ENCODE assay signal across 8 cellular contexts in the genomic region with DNA sequence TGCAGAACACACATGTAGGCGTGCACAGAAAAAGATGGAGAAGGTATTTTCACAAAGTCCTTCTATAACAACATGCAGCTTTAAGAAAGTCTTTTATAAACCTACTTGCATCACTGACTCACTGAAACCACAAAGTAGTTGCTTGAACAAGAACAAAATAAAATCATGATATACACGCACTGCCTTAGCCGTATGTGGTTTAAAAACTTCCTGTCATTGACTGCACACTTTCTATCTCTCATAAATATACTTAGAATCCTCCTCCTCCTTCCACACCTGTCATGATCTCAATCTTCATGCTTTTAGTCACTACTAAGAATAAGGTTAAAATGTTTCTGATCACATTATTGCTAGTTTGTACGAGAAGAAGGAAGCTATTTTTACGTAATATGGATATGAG. TPM values are rescaled to one million over a fixed set of nuclear protein-coding genes. Genes with fewer than 3 reads are reported as not detected.
DNase-seq lines count a peak whose midpoint lies in the region; ATAC-seq and TF ChIP-seq lines count a peak whose summit lies in the region.

No MANE protein-coding gene starts in this region.

- peak; percentile 92 for ATAC-seq in HG03439 (IDR thresholded peaks at IDR 0.05; ENCODE audit: unreplicated experiment)

- H3K27me3 ChIP-seq in BLaER1 = no peaks in the 10 kb centered on the region

- peaks cover 6% of the 10 kb centered on the region; the same call in 1 of the 2 replicates for H4K20me1 ChIP-seq in BLaER1

- peaks cover 33% of the 10 kb centered on the region for H3K36me3 ChIP-seq in BLaER1

- no peak overlapping the region for H3K4me3 Mint-ChIP-seq in glutamatergic neuron (ENCODE audit: unreplicated experiment)

- H3K4me1 Mint-ChIP-seq in glutamatergic neuron (ENCODE audit: low read depth, unreplicated experiment) = no peaks in the 10 kb centered on the region

- no peak overlapping the region for H3K27ac ChIP-seq in BLaER1

- H3K4me1 ChIP-seq in BLaER1 = peaks cover 26% of the 10 kb centered on the region

- H3K9me3 ChIP-seq in BLaER1 = no peaks in the 10 kb centered on the region

- H3K4me2 ChIP-seq in BLaER1 = peak overlapping the region; percentile 53

- no peaks in the 10 kb centered on the region for H3K27me3 Mint-ChIP-seq in glutamatergic neuron (ENCODE audit: unreplicated experiment)

- peaks cover 3% of the 10 kb centered on the region for H3K36me3 Mint-ChIP-seq in glutamatergic neuron (ENCODE audit: unreplicated experiment)

- no peaks in the 10 kb centered on the region for H3K9me3 Mint-ChIP-seq in glutamatergic neuron (ENCODE audit: unreplicated experiment)

- no peak overlapping the region for H3K27ac Mint-ChIP-seq in glutamatergic neuron (ENCODE audit: unreplicated experiment)

- H3K4me3 ChIP-seq in BLaER1 = no peak overlapping the region

- no peak overlapping the region for H3K9ac ChIP-seq in BLaER1

- no peak for TF ChIP-seq CTCF in glutamatergic neuron (IDR thresholded peaks at IDR 0.05; ENCODE audit: partially characterized antibody, unreplicated experiment)

- DNase-seq in GM19240 (ENCODE audit: insufficient read length, low spot score) = peak; percentile 6
- DNase-seq in astrocyte of the hippocampus (ENCODE audit: low read depth, low spot score) = peak; percentile 64
- DNase-seq in iPS-NIHi7 (ENCODE audit: extremely low spot score) = no peak
- no peak for DNase-seq in glutamatergic neuron
- no peak for DNase-seq in SKM-1 (lab: John Stamatoyannopoulos, UW; ENCODE audit: unreplicated experiment)
- DNase-seq in NCI-H1105 (lab: John Stamatoyannopoulos, UW) = no peak

RNA-seq across cellular contexts. Expression of gene RAD51AP1, which starts 31.8 kb away (rescaled TPM):
- total RNA-seq in glutamatergic neuron (ENCODE audit: unreplicated experiment) = 5.5 TPM

RNA-seq across cellular contexts. Expression of gene DYRK4, which starts 55.1 kb away (rescaled TPM):
- 6.7 TPM for total RNA-seq in glutamatergic neuron (ENCODE audit: unreplicated experiment)

Comparison
In these comparisons a context has a peak if more than half of its experiments do, and no peak if none do; other contexts are left out.
1. DNase-seq: peak in GM19240 (single experiment) and astrocyte of the hippocampus (single experiment); none in iPS-NIHi7 (single experiment), glutamatergic neuron (single experiment), SKM-1 (single experiment) and NCI-H1105 (single experiment).